ENCODE assay signal across 19 cellular contexts in the genomic region with DNA sequence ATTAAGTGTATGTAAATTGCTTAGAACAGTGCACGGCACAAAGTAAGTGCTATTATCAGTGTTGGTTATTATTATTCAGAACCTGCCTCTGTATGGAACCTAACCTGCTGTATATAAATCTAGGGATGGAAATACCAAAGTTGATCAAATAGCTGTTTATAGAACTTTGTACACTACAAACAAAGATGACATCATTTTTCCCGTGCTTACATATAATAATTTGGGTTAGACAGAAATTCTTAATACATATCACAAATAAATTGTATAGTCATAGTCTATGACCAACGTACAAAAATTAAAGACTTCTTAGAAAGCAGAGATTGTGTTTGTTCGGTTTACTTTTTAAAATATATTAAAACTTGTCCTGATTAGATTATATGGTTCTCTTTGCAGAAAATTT. TPM values are rescaled to one million over a fixed set of nuclear protein-coding genes. Genes with fewer than 3 reads are reported as not detected.
"Had no signal": no experiment of that assay in that cellular context is flagged by ENCODE, and none has a peak within 500 bp of the region (broad histone marks: within the 10 kb centered on the region; RNA-seq: fewer than 3 reads in every experiment).

No MANE protein-coding gene starts in this region.

RNA-seq across cellular contexts. Expression of gene GYPA, which starts 4.3 kb away (rescaled TPM):
- total RNA-seq: activated naive CD4-positive, alpha-beta T cell treated with anti-CD3 and anti-CD28 coated beads for 36 hours; activated naive CD4-positive, alpha-beta T cell treated with anti-CD3 and anti-CD28 coated beads, Interleukin-2, amount 50 U/mL, for 72 hours; activated naive CD8-positive, alpha-beta T cell treated with anti-CD3 and anti-CD28 coated beads for 36 hours; activated naive CD8-positive, alpha-beta T cell treated with anti-CD3 and anti-CD28 coated beads, Interleukin-2, amount 10 ng/mL, durations not matched to agents 7 days and 5 days; activated T-cell treated with anti-CD3 and anti-CD28 coated beads, Interleukin-2, amount 50 U/mL, for 4 hours; activated T-cell treated with anti-CD3 and anti-CD28 coated beads, Interleukin-2, amount 50 U/mL, for 72 hours; activated T-helper 1 cell treated with anti-CD3 and anti-CD28 coated beads, Interleukin-12 subunit alpha, Interleukin-12 subunit beta, Interleukin-2, Interleukin-4 antibody, amounts not matched to agents 30 ng/mL and 10 ng/mL and 1 ng/mL, durations not matched to agents 14 hours and 24 hours and 36 hours; activated T-helper 17 cell treated with anti-CD3 and anti-CD28 coated beads, Interleukin-2, amount 50 U/mL, for 72 hours; activated T-helper 2 cell treated with anti-CD3 and anti-CD28 coated beads, Interferon-gamma antibody, Interleukin-2, Interleukin-4, amounts not matched to agents 10 μg/mL and 5 μg/mL and 100 μg/mL, durations not matched to agents 14 hours and 24 hours and 36 hours; ascending aorta; astrocyte; body of pancreas; breast epithelium; bronchial epithelial cell; cardiac muscle cell; chondrocyte had no signal
- polyA plus RNA-seq: adipose tissue, adrenal gland, aorta, cardiac muscle cell had no signal
